In the genomic region with DNA sequence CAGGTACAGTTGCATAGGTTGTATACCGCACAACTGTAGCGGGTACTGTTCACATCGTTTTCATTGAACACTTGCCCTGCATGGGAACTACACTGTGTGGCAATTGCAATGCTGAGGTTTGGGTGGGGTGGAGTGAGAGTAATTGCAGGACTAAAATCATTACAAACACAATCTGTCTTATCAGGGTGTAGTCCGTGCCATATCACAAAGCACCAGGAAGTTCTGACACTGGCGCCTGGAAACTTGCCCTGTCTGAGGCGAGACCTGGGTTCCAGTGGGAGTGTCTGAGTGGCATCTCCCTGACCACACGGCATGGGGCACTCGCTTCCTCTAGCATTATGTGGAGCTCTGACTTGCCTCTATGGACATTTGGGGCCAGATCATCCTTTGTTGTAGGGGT, we compare ENCODE assay signal across 20 cellular contexts.
DNase-seq lines count a peak whose midpoint lies in the region; ATAC-seq, FAIRE-seq and TF ChIP-seq lines count a peak whose summit lies in the region.
"Had no signal": no experiment of that assay in that cellular context is flagged by ENCODE, and none has a peak within 500 bp of the region (broad histone marks: within the 10 kb centered on the region; RNA-seq: fewer than 3 reads in every experiment).

No MANE protein-coding gene starts in this region.

- H4K20me1 ChIP-seq in endothelial cell of umbilical vein (replicated peaks; ENCODE audit: control insufficient read depth, extremely low read depth, insufficient read depth, low read length), result no peaks in the 10 kb centered on the region

- TF ChIP-seq POLR2A in heart left ventricle (IDR thresholded peaks at IDR 0.05) (no peak), endothelial cell of umbilical vein (IDR thresholded peaks at IDR 0.05; ENCODE audit: low read depth, low read length) (no peak)

- H3K4me1 ChIP-seq in heart left ventricle (peaks cover 0 to 6% (median 0%) of the 10 kb centered on the region in 12 donors), right atrium auricular region (peaks cover 0 to 7% of the 10 kb centered on the region in 2 donors), endothelial cell of umbilical vein (ENCODE audit: control insufficient read depth, extremely low read depth, insufficient read depth, low read length) (peaks cover 24% of the 10 kb centered on the region)
- H3K4me1 ChIP-seq: A549 had no signal

- FAIRE-seq in endothelial cell of umbilical vein (lab: Jason Lieb, UNC), result no peak
- FAIRE-seq: A549, G401.6, GM12891, K562 had no signal

- intact Hi-C loops in heart left ventricle (cut with DNase I), result loop anchor here in 8 of 10 donors (5.0 to 10.0 kb wide), 5 partner anchors 124 to 877 kb away; no protein-coding TSS in a partner anchor
- intact Hi-C loops in endothelial cell of umbilical vein (cut with micrococcal nuclease), result loop anchor here (5.0 kb wide), 1 partner anchor 627 kb away; no protein-coding TSS in a partner anchor

- H3K9me3 ChIP-seq in heart left ventricle (no peaks in the 10 kb centered on the region), right atrium auricular region (no peaks in the 10 kb centered on the region), endothelial cell of umbilical vein (replicated peaks; ENCODE audit: control insufficient read depth, insufficient read depth, low read length) (no peaks in the 10 kb centered on the region)
- H3K9me3 ChIP-seq: A549 had no signal

- CTCF ChIA-PET in endothelial cell of umbilical vein (lab: Charles Lee), result interaction anchor here (5.5 to 7.6 kb wide), 2 partner anchors 58 to 874 kb away, joined by 56 to 119 read pairs; no protein-coding TSS in a partner anchor

- H3K9ac ChIP-seq in endothelial cell of umbilical vein (replicated peaks; ENCODE audit: extremely low read depth, insufficient read depth, low read length), result no peak overlapping the region
- H3K9ac ChIP-seq: GM23248 had no signal

- no peak overlapping the region for H3K27ac ChIP-seq in heart left ventricle
- no peak overlapping the region for H3K27ac ChIP-seq in right atrium auricular region
- no peak overlapping the region for H3K27ac ChIP-seq in endothelial cell of umbilical vein (ENCODE audit: insufficient read depth, low read depth, low read length)
- H3K27ac ChIP-seq: A549, GM23248 had no signal

- no peaks in the 10 kb centered on the region for H3K9me1 ChIP-seq in endothelial cell of umbilical vein (replicated peaks; ENCODE audit: control insufficient read depth, extremely low read depth, insufficient read depth, low read length)

- TF ChIP-seq CTCF in heart left ventricle (IDR thresholded peaks at IDR 0.05), result no peak
- no peak for TF ChIP-seq CTCF in right atrium auricular region (IDR thresholded peaks at IDR 0.05)
- no peak for TF ChIP-seq CTCF in endothelial cell of umbilical vein (IDR thresholded peaks at IDR 0.05; ENCODE audit: extremely low read depth in 1 of 2, insufficient read depth in 1 of 2, low read depth in 1 of 2, low read length in 2 of 2)

- no peak overlapping the region for H3K4me3 ChIP-seq in heart left ventricle
- H3K4me3 ChIP-seq in right atrium auricular region, result no peak overlapping the region
- H3K4me3 ChIP-seq in endothelial cell of umbilical vein (replicated peaks in 1 of 3; ENCODE audit: insufficient read depth in 1 of 3, low read depth in 1 of 3, low read length in 3 of 3), result no peak overlapping the region
- H3K4me3 ChIP-seq: A549, GM23248, K562 had no signal

- peak overlapping the region; percentile 9 for H2AFZ ChIP-seq in endothelial cell of umbilical vein (ENCODE audit: low read depth, low read length)
- H2AFZ ChIP-seq: GM23248 had no signal

- no peaks in the 10 kb centered on the region for H3K79me2 ChIP-seq in endothelial cell of umbilical vein (ENCODE audit: control insufficient read depth, insufficient read depth, low read length)

- peak overlapping the region; percentile 50 for H3K4me2 ChIP-seq in endothelial cell of umbilical vein (ENCODE audit: insufficient read depth, low read length)
- H3K4me2 ChIP-seq: A549 had no signal

- POLR2A ChIA-PET in endothelial cell of umbilical vein (lab: Charles Lee), result no interaction called here

- dilution Hi-C loops in endothelial cell of umbilical vein (cut with MboI; ENCODE audit: extremely low pct_ligation_motif_present, low sequenced_read_pairs), result no loop called here

- 71 to 75% (median 74%) methylated on average over 7 to 8 of the region's 8 CpGs for WGBS in heart left ventricle, 4 donors

- H3K36me3 ChIP-seq in heart left ventricle, result no peaks in the 10 kb centered on the region
- H3K36me3 ChIP-seq in right atrium auricular region, result no peaks in the 10 kb centered on the region
- H3K36me3 ChIP-seq in endothelial cell of umbilical vein (ENCODE audit: control insufficient read depth in 2 of 2, extremely low read depth in 1 of 2, insufficient read depth in 2 of 2, low read length in 2 of 2), result no peaks in the 10 kb centered on the region

- ATAC-seq in heart left ventricle, result peak in 3 of 4 donors; percentile 32 to 45 (median 41)
- no peak for ATAC-seq in GM18519 (IDR thresholded peaks at IDR 0.05; ENCODE audit: low FRiP score, unreplicated experiment)
- ATAC-seq: A549, K562, Panc1 had no signal

- H3K27me3 ChIP-seq in heart left ventricle (no peaks in the 10 kb centered on the region), right atrium auricular region (no peaks in the 10 kb centered on the region), endothelial cell of umbilical vein (ENCODE audit: control insufficient read depth in 2 of 2, insufficient read depth in 2 of 2, low read length in 2 of 2) (no peaks in the 10 kb centered on the region)

- BruUV-seq in endothelial cell of umbilical vein (replicated peaks; lab: Mats Ljungman, UMichigan), result no TSS peak

- no peak for DNase-seq in heart left ventricle
- DNase-seq in right atrium auricular region (ENCODE audit: low spot score), result no peak
- no peak for DNase-seq in endothelial cell of umbilical vein (ENCODE audit: low read depth, low spot score)
- peak; percentile 54 for DNase-seq in mucosa of gallbladder (ENCODE audit: low spot score)
- DNase-seq in hepatic stellate cell (ENCODE audit: low spot score), result no peak
- no peak for DNase-seq in nucleus accumbens (lab: John Stamatoyannopoulos, UW)
- no peak for DNase-seq in AG08395 (ENCODE audit: low spot score)
- DNase-seq: GM23248, NCI-H1048, NCI-H146, NCI-H2081 treated with DMSO at 0.1 percent for 48 hours, NCI-H446, NCI-H774, SHP77 treated with DMSO at 0.1 percent for 48 hours had no signal

TF ChIP-seq in endothelial cell of umbilical vein, 7 proteins besides CTCF, POLR2A, EP300 and RAD21:
- TF ChIP-seq FOS (IDR thresholded peaks at IDR 0.05; ENCODE audit: borderline replicate concordance, insufficient read depth, low read length) (no peak), POLR2AphosphoS5 (IDR thresholded peaks at IDR 0.05; ENCODE audit: insufficient read depth, low read depth, low read length) (no peak), MAX (IDR thresholded peaks at IDR 0.05; ENCODE audit: insufficient read depth, insufficient read length) (no peak), MYC (IDR thresholded peaks at IDR 0.05; ENCODE audit: low read depth, low read length) (no peak)
